ENCODE assay signal across 17 cellular contexts in the genomic region with DNA sequence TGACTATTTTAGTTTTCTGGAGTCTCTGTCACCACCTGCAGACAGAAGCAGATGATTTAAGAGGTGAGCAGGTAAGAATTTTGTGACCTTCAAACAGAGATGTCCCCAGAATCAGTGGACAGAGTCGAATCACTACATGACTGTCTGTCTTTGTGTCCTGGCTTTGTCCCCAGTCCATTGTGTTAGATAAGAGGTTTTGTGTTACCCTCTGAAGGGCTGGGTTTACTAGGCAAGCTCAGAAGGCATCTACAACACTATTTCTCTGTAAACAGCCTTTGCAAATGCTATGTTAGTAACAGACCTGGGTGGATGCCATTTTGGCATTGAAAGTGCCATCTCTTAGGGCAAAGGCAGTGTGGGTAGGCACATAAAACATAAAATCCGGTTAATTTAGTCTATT. TPM values are rescaled to one million over a fixed set of nuclear protein-coding genes. Genes with fewer than 3 reads are reported as not detected.
A peak's percentile ranks its signal among the peaks of the same experiment; 100 is the strongest.
DNase-seq lines count a peak whose midpoint lies in the region; TF ChIP-seq lines count a peak whose summit lies in the region.
"Had no signal": no experiment of that assay in that cellular context is flagged by ENCODE, and none has a peak within 500 bp of the region (broad histone marks: within the 10 kb centered on the region; RNA-seq: fewer than 3 reads in every experiment).

No MANE protein-coding gene starts in this region.

- no peaks in the 10 kb centered on the region for H3K9me3 ChIP-seq in neural progenitor cell (ENCODE audit: low read depth)

- H2AFZ ChIP-seq in neural progenitor cell (replicated peaks): no peak overlapping the region
- H2AFZ ChIP-seq: PC-9 had no signal

- H3K9me3 Mint-ChIP-seq in neural progenitor cell: no peaks in the 10 kb centered on the region

- CTCF ChIA-PET in GM10248 (lab: Yijun Ruan, JAX): no interaction called here

- no peak overlapping the region for H3K4me3 ChIP-seq in neural progenitor cell
- H3K4me3 ChIP-seq: PC-9 had no signal

- no peak overlapping the region for H3K9ac ChIP-seq in neural progenitor cell

- no peaks in the 10 kb centered on the region for H3K79me2 ChIP-seq in neural progenitor cell (ENCODE audit: low read depth)

- no peak overlapping the region for H3K27ac Mint-ChIP-seq in neural progenitor cell
- H3K27ac Mint-ChIP-seq: CD4-positive, alpha-beta memory T cell had no signal

- POLR2A ChIA-PET in GM10248 (lab: Yijun Ruan, JAX): no interaction called here

- peak overlapping the region; percentile 56 for H3K4me2 ChIP-seq in neural progenitor cell
- H3K4me2 ChIP-seq: PC-9 had no signal

- H3K4me3 Mint-ChIP-seq in neural progenitor cell: no peak overlapping the region
- H3K4me3 Mint-ChIP-seq: CD4-positive, alpha-beta memory T cell had no signal

- TF ChIP-seq CTCF in neural progenitor cell (IDR thresholded peaks at IDR 0.05) (no peak), GM10248 (IDR thresholded peaks at IDR 0.05; ENCODE audit: control extremely low read depth, extremely low read depth, low read depth, missing control alignments) (no peak)

- peaks cover 5% of the 10 kb centered on the region for H3K4me1 Mint-ChIP-seq in neural progenitor cell

- peaks cover 31% of the 10 kb centered on the region for H3K4me1 ChIP-seq in neural progenitor cell

- H3K27ac ChIP-seq in neural progenitor cell: no peak overlapping the region
- H3K27ac ChIP-seq: PC-9 had no signal

- peaks cover 6% of the 10 kb centered on the region for H3K27me3 Mint-ChIP-seq in neural progenitor cell (ENCODE audit: insufficient read depth, low read depth)

- DNase-seq in DMS53 (lab: John Stamatoyannopoulos, UW) (peak; percentile 61), DMS53 treated with DMSO at 0.1 percent for 48 hours (lab: John Stamatoyannopoulos, UW; ENCODE audit: unreplicated experiment) (no peak), NCI-H146 (lab: John Stamatoyannopoulos, UW) (peak; percentile 57), NCI-H69 (lab: John Stamatoyannopoulos, UW) (peak; percentile 58), neural progenitor cell (ENCODE audit: low spot score) (peak; percentile 61), NCI-H2107 (lab: John Stamatoyannopoulos, UW) (no peak), NCI-H128 (lab: John Stamatoyannopoulos, UW; ENCODE audit: unreplicated experiment) (no peak), GM10248 (ENCODE audit: extremely low spot score) (no peak)
- DNase-seq: 8988T; CD4-positive, alpha-beta memory T cell; GOT3; KBM-7; NCI-H1694; NCI-H226; NCI-H526 treated with DMSO at 0.1 percent for 48 hours; PC-9; SW 1271 had no signal

- no peaks in the 10 kb centered on the region for H4K20me1 ChIP-seq in neural progenitor cell (ENCODE audit: low read depth)

- H3K36me3 ChIP-seq in neural progenitor cell: no peaks in the 10 kb centered on the region

- no peaks in the 10 kb centered on the region for H3K36me3 Mint-ChIP-seq in neural progenitor cell
- H3K36me3 Mint-ChIP-seq: CD4-positive, alpha-beta memory T cell had no signal

- H3K27me3 ChIP-seq in neural progenitor cell: no peaks in the 10 kb centered on the region

- H3F3A ChIP-seq in neural progenitor cell (ENCODE audit: low read depth): peaks cover 20% of the 10 kb centered on the region

RNA-seq across cellular contexts. Expression of a gene that starts 40.2 kb away (rescaled TPM):
- total RNA-seq in neural progenitor cell (ENCODE audit: low replicate concordance): 117 and 123 TPM in 2 replicates
- total RNA-seq: PC-9 had no signal

Comparison
In these comparisons a context has a peak if more than half of its experiments do, and no peak if none do; other contexts are left out.
1. DNase-seq: peak in DMS53 (single experiment), NCI-H146 (single experiment), NCI-H69 (single experiment) and neural progenitor cell (single experiment); none in DMS53 treated with DMSO at 0.1 percent for 48 hours (single experiment), NCI-H2107 (single experiment), NCI-H128 (single experiment) and GM10248 (single experiment).